15 cellular contexts compared by ENCODE assay signal in genomic region chr10:110553905-110554304, GRCh38.
"Had no signal": no experiment of that assay in that cellular context is flagged by ENCODE, and none has a peak within 500 bp of the region (broad histone marks: within the 10 kb centered on the region; RNA-seq: fewer than 3 reads in every experiment).

No MANE protein-coding gene starts in this region.

- H3K9me3 Mint-ChIP-seq: activated T-helper 17 cell treated with anti-CD3 and anti-CD28 coated beads, Interleukin-2, amount 50 U/mL, for 72 hours; dendritic cell treated with granulocyte-macrophage colony-stimulating factor and Interleukin-4, amounts not matched to agents 40 ng/mL and 50 ng/mL, for 4 days; stimulated activated memory B cell treated with anti-CD40 and anti-IgM and Interleukin-4, amounts not matched to agents 10 μg/mL and 1 μg/mL and 100 μg/mL, for 72 hours had no signal

- DNase-seq: activated CD4-positive, alpha-beta T cell treated with anti-CD3 and anti-CD28 coated beads for 48 hours; activated CD8-positive, alpha-beta memory T cell treated with anti-CD3 and anti-CD28 coated beads for 24 hours; activated naive CD4-positive, alpha-beta T cell treated with anti-CD3 and anti-CD28 coated beads, Interleukin-2, amount 50 U/mL, for 16 hours; adrenal gland; erythroblast; left ventricle myocardium superior; mesenchymal stem cell; right cardiac atrium; small intestine; T1000; tibial artery had no signal

- H3K27ac ChIP-seq: adrenal gland, tibial artery had no signal

- H3K36me3 ChIP-seq: adrenal gland, tibial artery had no signal

- H3K4me3 ChIP-seq: adrenal gland, tibial artery had no signal

- H3K4me1 Mint-ChIP-seq: brain had no signal

- ATAC-seq: activated T-helper 17 cell treated with anti-CD3 and anti-CD28 coated beads, Interleukin-2, amount 50 U/mL, for 72 hours; left ventricle myocardium superior; right cardiac atrium; stimulated activated memory B cell treated with anti-CD40 and anti-IgM and Interleukin-4, amounts not matched to agents 10 μg/mL and 1 μg/mL and 100 μg/mL, for 72 hours had no signal

- H3K36me3 Mint-ChIP-seq: brain; stimulated activated memory B cell treated with anti-CD40 and anti-IgM and Interleukin-4, amounts not matched to agents 10 μg/mL and 1 μg/mL and 100 μg/mL, for 72 hours had no signal

- H3K9me3 ChIP-seq: adrenal gland, tibial artery had no signal

- H3K4me1 ChIP-seq: adrenal gland, tibial artery had no signal

- H3K27ac Mint-ChIP-seq: activated T-helper 17 cell treated with anti-CD3 and anti-CD28 coated beads, Interleukin-2, amount 50 U/mL, for 72 hours; brain; dendritic cell treated with granulocyte-macrophage colony-stimulating factor and Interleukin-4, amounts not matched to agents 40 ng/mL and 50 ng/mL, for 4 days; stimulated activated memory B cell treated with anti-CD40 and anti-IgM and Interleukin-4, amounts not matched to agents 10 μg/mL and 1 μg/mL and 100 μg/mL, for 72 hours had no signal

- H3K4me3 Mint-ChIP-seq: activated T-helper 17 cell treated with anti-CD3 and anti-CD28 coated beads, Interleukin-2, amount 50 U/mL, for 72 hours; brain; dendritic cell treated with granulocyte-macrophage colony-stimulating factor and Interleukin-4, amounts not matched to agents 40 ng/mL and 50 ng/mL, for 4 days; stimulated activated memory B cell treated with anti-CD40 and anti-IgM and Interleukin-4, amounts not matched to agents 10 μg/mL and 1 μg/mL and 100 μg/mL, for 72 hours had no signal
